Comparison of ENCODE assay signal across 8 cellular contexts in genomic region chr15:91522609-91523332, GRCh38.
DNase-seq lines count a peak whose midpoint lies in the region; ATAC-seq and TF ChIP-seq lines count a peak whose summit lies in the region.

No MANE protein-coding gene starts in this region.

- H3K4me1 ChIP-seq in testis = no peaks in the 10 kb centered on the region

- H3K4me1 Mint-ChIP-seq in activated CD8-positive, alpha-beta T cell treated with anti-CD3 and anti-CD28 coated beads, Interleukin-2, amount 10 ng/mL, durations not matched to agents 7 days and 5 days (ENCODE audit: low read depth) = peaks cover 21% of the 10 kb centered on the region

- no peak for TF ChIP-seq POLR2A in testis (IDR thresholded peaks at IDR 0.05)

- DNase-seq in AG08395 (ENCODE audit: low spot score) (peak; percentile 52), HCEC 1CT (peak; percentile 37), hippocampal formation (lab: John Stamatoyannopoulos, UW) (peak; percentile 47 to 75), Kasumi-1 (lab: John Stamatoyannopoulos, UW) (no peak), testis (no peak)
- peak; percentile 27 for DNase-seq in activated CD8-positive, alpha-beta T cell treated with anti-CD3 and anti-CD28 coated beads, Interleukin-2, amount 10 ng/mL, durations not matched to agents 7 days and 5 days

- WGBS in testis, 2 donors = 79 to 82% methylated on average over 2 of the region's 2 CpGs

- TF ChIP-seq CTCF in testis (IDR thresholded peaks at IDR 0.05) = no peak

- POLR2A ChIA-PET in activated CD8-positive, alpha-beta T cell treated with anti-CD3 and anti-CD28 coated beads, Interleukin-2, amount 10 ng/mL, durations not matched to agents 7 days and 5 days (lab: Charles Lee) = no interaction called here

- H3K27ac ChIP-seq in testis = no peak overlapping the region

- H3K36me3 ChIP-seq in testis (ENCODE audit: low read depth, missing control alignments) = no peaks in the 10 kb centered on the region

- H3K27me3 Mint-ChIP-seq in activated CD8-positive, alpha-beta T cell treated with anti-CD3 and anti-CD28 coated beads, Interleukin-2, amount 10 ng/mL, durations not matched to agents 7 days and 5 days (ENCODE audit: low read depth) = peaks cover 12% of the 10 kb centered on the region

- H3K27me3 ChIP-seq in testis = no peaks in the 10 kb centered on the region

- intact Hi-C loops in testis (cut with DNase I; ENCODE audit: low total_unique reads) = no loop called here

- H3K4me3 ChIP-seq in testis = no peak overlapping the region

- H3K4me3 Mint-ChIP-seq in activated CD8-positive, alpha-beta T cell treated with anti-CD3 and anti-CD28 coated beads, Interleukin-2, amount 10 ng/mL, durations not matched to agents 7 days and 5 days = no peak overlapping the region

- H3K9me3 ChIP-seq in testis = no peaks in the 10 kb centered on the region

- H3K9me3 Mint-ChIP-seq in activated CD8-positive, alpha-beta T cell treated with anti-CD3 and anti-CD28 coated beads, Interleukin-2, amount 10 ng/mL, durations not matched to agents 7 days and 5 days (ENCODE audit: insufficient read depth) = no peaks in the 10 kb centered on the region

- peak; percentile 64 for ATAC-seq in activated CD8-positive, alpha-beta T cell treated with anti-CD3 and anti-CD28 coated beads, Interleukin-2, amount 10 ng/mL, durations not matched to agents 7 days and 5 days
- ATAC-seq in HG03139 (IDR thresholded peaks at IDR 0.05; ENCODE audit: unreplicated experiment) (no peak), GM18519 (IDR thresholded peaks at IDR 0.05; ENCODE audit: low FRiP score, unreplicated experiment) (no peak)

- CTCF ChIA-PET in activated CD8-positive, alpha-beta T cell treated with anti-CD3 and anti-CD28 coated beads, Interleukin-2, amount 10 ng/mL, durations not matched to agents 7 days and 5 days (lab: Charles Lee) = no interaction called here

- H3K36me3 Mint-ChIP-seq in activated CD8-positive, alpha-beta T cell treated with anti-CD3 and anti-CD28 coated beads, Interleukin-2, amount 10 ng/mL, durations not matched to agents 7 days and 5 days (ENCODE audit: low read depth) = peaks cover 7% of the 10 kb centered on the region

- peak overlapping the region; percentile 70 for H3K27ac Mint-ChIP-seq in activated CD8-positive, alpha-beta T cell treated with anti-CD3 and anti-CD28 coated beads, Interleukin-2, amount 10 ng/mL, durations not matched to agents 7 days and 5 days

Comparison
In these comparisons a context has a peak if more than half of its experiments do, and no peak if none do; other contexts are left out.
1. DNase-seq: peak in AG08395 (single experiment), HCEC 1CT (single experiment), activated CD8-positive, alpha-beta T cell treated with anti-CD3 and anti-CD28 coated beads, Interleukin-2, amount 10 ng/mL, durations not matched to agents 7 days and 5 days (single experiment) and hippocampal formation (2 of 2); none in Kasumi-1 (0 of 2) and testis (single experiment).